ENCODE assay signal across 8 cellular contexts in the genomic region with DNA sequence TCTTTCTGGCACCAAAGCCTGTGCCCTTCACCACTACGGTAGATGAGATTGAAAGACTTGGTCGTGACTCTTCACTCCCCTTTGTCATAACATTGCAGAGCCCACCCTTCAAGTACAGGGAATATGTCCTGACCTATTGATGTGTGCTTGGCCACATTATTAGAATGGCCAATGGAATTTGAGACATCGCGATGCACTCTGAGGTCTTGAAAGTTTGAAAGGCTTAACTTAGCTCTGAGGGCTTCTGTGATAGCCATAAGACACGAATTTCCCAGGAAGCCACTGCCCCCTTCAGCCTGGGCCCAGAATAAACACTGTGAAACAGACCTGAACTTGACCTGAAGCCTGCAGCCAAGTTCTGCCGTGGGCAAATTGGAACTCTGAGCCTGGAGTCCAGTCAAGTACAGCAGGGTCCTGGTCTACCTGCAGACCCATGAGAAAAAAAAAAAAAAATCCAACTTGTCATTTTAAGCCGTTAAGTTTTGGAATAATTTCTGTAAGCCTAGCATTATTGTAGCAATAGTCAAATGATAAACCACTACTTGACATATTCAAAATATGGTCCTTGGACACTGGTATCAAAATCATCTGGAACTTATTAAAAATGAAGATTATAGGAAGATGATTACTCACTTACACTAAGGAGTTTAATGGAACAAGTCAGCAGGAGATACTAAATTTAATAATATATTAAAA. TPM values are rescaled to one million over a fixed set of nuclear protein-coding genes. Genes with fewer than 3 reads are reported as not detected.
DNase-seq lines count a peak whose midpoint lies in the region; ATAC-seq and TF ChIP-seq lines count a peak whose summit lies in the region.

No MANE protein-coding gene starts in this region.

- no peaks in the 10 kb centered on the region for H3K36me3 ChIP-seq in DND-41 (ENCODE audit: insufficient read depth, low read length)

- TF ChIP-seq CTCF in DND-41 (IDR thresholded peaks at IDR 0.05; ENCODE audit: borderline replicate concordance, extremely low read depth, low read length, poor library complexity, severe bottlenecking), result peak; percentile 79

- H3K9ac ChIP-seq in DND-41 (ENCODE audit: low read depth, low read length), result no peak overlapping the region

- no peak overlapping the region for H3K4me3 Mint-ChIP-seq in activated CD4-positive, alpha-beta memory T cell treated with anti-CD3 and anti-CD28 coated beads for 36 hours
- no peak overlapping the region for H3K4me3 Mint-ChIP-seq in stimulated activated memory B cell treated with anti-CD40 and anti-IgM and Interleukin-4, amounts not matched to agents 10 μg/mL and 1 μg/mL and 100 μg/mL, for 72 hours

- no peak overlapping the region for H3K4me2 ChIP-seq in DND-41 (ENCODE audit: insufficient read depth, low read length)

- no peaks in the 10 kb centered on the region for H3K4me1 Mint-ChIP-seq in activated CD4-positive, alpha-beta memory T cell treated with anti-CD3 and anti-CD28 coated beads for 36 hours (ENCODE audit: low read depth)
- H3K4me1 Mint-ChIP-seq in stimulated activated memory B cell treated with anti-CD40 and anti-IgM and Interleukin-4, amounts not matched to agents 10 μg/mL and 1 μg/mL and 100 μg/mL, for 72 hours, result no peaks in the 10 kb centered on the region

- H3K27me3 ChIP-seq in DND-41 (ENCODE audit: insufficient read depth, low read length, poor library complexity), result no peaks in the 10 kb centered on the region

- CTCF ChIA-PET in activated CD4-positive, alpha-beta memory T cell treated with anti-CD3 and anti-CD28 coated beads for 36 hours (lab: Charles Lee), result interaction anchor here (1.0 to 1.2 kb wide), 4 partner anchors 9 to 384 kb away, joined by 3 to 17 read pairs (median 3); a partner anchor contains a TSS

- 0 out of 2 replicates have a peak, but pooled peaks cover 4% of the 10 kb centered on the region for H3K4me1 ChIP-seq in DND-41 (ENCODE audit: insufficient read depth, low read length)

- H3K36me3 Mint-ChIP-seq in activated CD4-positive, alpha-beta memory T cell treated with anti-CD3 and anti-CD28 coated beads for 36 hours, result peaks cover 9% of the 10 kb centered on the region
- H3K36me3 Mint-ChIP-seq in stimulated activated memory B cell treated with anti-CD40 and anti-IgM and Interleukin-4, amounts not matched to agents 10 μg/mL and 1 μg/mL and 100 μg/mL, for 72 hours, result peaks cover 7% of the 10 kb centered on the region

- ATAC-seq in DND-41 (ENCODE audit: insufficient read depth, low read depth) (peak; percentile 86), GM21529 (IDR thresholded peaks at IDR 0.05; ENCODE audit: unreplicated experiment) (peak; percentile 79)
- ATAC-seq in stimulated activated memory B cell treated with anti-CD40 and anti-IgM and Interleukin-4, amounts not matched to agents 10 μg/mL and 1 μg/mL and 100 μg/mL, for 72 hours, result no peak

- H4K20me1 ChIP-seq in DND-41 (ENCODE audit: insufficient read depth, low read length), result no peaks in the 10 kb centered on the region

- no peaks in the 10 kb centered on the region for H3K9me3 Mint-ChIP-seq in activated CD4-positive, alpha-beta memory T cell treated with anti-CD3 and anti-CD28 coated beads for 36 hours
- H3K9me3 Mint-ChIP-seq in stimulated activated memory B cell treated with anti-CD40 and anti-IgM and Interleukin-4, amounts not matched to agents 10 μg/mL and 1 μg/mL and 100 μg/mL, for 72 hours, result peaks cover 3% of the 10 kb centered on the region

- DNase-seq in DND-41 (peak; percentile 65), NCI-H1092 treated with DMSO at 0.1 percent for 48 hours (lab: John Stamatoyannopoulos, UW) (peak; percentile 45), glomerular visceral epithelial cell (ENCODE audit: extremely low spot score) (peak; percentile 63), pons (ENCODE audit: low spot score) (peak; percentile 81), COR-L47 (lab: John Stamatoyannopoulos, UW) (no peak)
- peak; percentile 66 for DNase-seq in activated CD4-positive, alpha-beta memory T cell treated with anti-CD3 and anti-CD28 coated beads for 36 hours

- no peaks in the 10 kb centered on the region for H3K79me2 ChIP-seq in DND-41 (ENCODE audit: insufficient read depth, low read length)

- no peaks in the 10 kb centered on the region for H3K9me3 ChIP-seq in DND-41 (ENCODE audit: insufficient read depth, low read length, severe bottlenecking)

- H3K27me3 Mint-ChIP-seq in activated CD4-positive, alpha-beta memory T cell treated with anti-CD3 and anti-CD28 coated beads for 36 hours, result no peaks in the 10 kb centered on the region
- no peaks in the 10 kb centered on the region for H3K27me3 Mint-ChIP-seq in stimulated activated memory B cell treated with anti-CD40 and anti-IgM and Interleukin-4, amounts not matched to agents 10 μg/mL and 1 μg/mL and 100 μg/mL, for 72 hours

- POLR2A ChIA-PET in activated CD4-positive, alpha-beta memory T cell treated with anti-CD3 and anti-CD28 coated beads for 36 hours (lab: Charles Lee), result no interaction called here

- no peak overlapping the region for H2AFZ ChIP-seq in DND-41 (ENCODE audit: low read depth, low read length)

- no peak overlapping the region for H3K4me3 ChIP-seq in DND-41 (ENCODE audit: low read depth in 1 of 2, low read length in 2 of 2)

- intact Hi-C loops in activated CD4-positive, alpha-beta memory T cell treated with anti-CD3 and anti-CD28 coated beads for 36 hours (cut with micrococcal nuclease), result loop anchor here (1.0 to 2.0 kb wide), 2 partner anchors 164 to 383 kb away; a partner anchor contains a TSS

- 0 out of 2 replicates have a peak overlapping the region, but pooled peaks have one; percentile 1 for H3K27ac ChIP-seq in DND-41 (ENCODE audit: low read length)

- no peak overlapping the region for H3K27ac Mint-ChIP-seq in activated CD4-positive, alpha-beta memory T cell treated with anti-CD3 and anti-CD28 coated beads for 36 hours
- H3K27ac Mint-ChIP-seq in stimulated activated memory B cell treated with anti-CD40 and anti-IgM and Interleukin-4, amounts not matched to agents 10 μg/mL and 1 μg/mL and 100 μg/mL, for 72 hours, result no peak overlapping the region

RNA-seq across cellular contexts. Expression of gene TRAF3IP2, which starts 36.9 kb away (rescaled TPM):
- 10 to 100 TPM; 42.0 to 43.2 TPM for total RNA-seq in activated CD4-positive, alpha-beta memory T cell treated with anti-CD3 and anti-CD28 coated beads for 36 hours
